Comparison of ENCODE assay signal across 17 cellular contexts in the genomic region with DNA sequence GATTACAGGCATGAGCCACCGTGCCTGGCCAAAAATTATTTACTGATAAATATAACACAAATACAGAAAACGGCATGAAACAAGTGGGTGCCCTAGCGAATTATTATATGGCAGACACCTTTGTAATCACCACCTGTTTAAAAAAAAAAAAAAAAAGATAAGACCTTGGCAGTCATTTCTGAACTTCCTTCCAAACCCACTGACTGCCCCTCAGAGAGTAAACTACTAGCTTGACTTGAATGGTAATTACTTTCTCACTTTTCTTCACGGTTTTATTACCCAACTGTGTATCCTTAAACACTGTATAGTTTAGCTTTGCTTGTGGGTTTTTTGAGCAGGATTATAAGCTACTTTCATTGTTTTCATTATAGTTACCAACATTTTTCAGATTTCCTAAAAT. TPM values are rescaled to one million over a fixed set of nuclear protein-coding genes. Genes with fewer than 3 reads are reported as not detected.
A peak's percentile ranks its signal among the peaks of the same experiment; 100 is the strongest.
DNase-seq lines count a peak whose midpoint lies in the region; ATAC-seq and TF ChIP-seq lines count a peak whose summit lies in the region.
"Had no signal": no experiment of that assay in that cellular context is flagged by ENCODE, and none has a peak within 500 bp of the region (broad histone marks: within the 10 kb centered on the region; RNA-seq: fewer than 3 reads in every experiment).

No MANE protein-coding gene starts in this region.

- POLR2A ChIA-PET in CD4-positive, alpha-beta T cell (lab: Charles Lee): no interaction called here
- POLR2A ChIA-PET in naive thymus-derived CD4-positive, alpha-beta T cell (lab: Charles Lee): no interaction called here

- intact Hi-C loops in CD4-positive, alpha-beta T cell (cut with DNase I, micrococcal nuclease): no loop called here
- intact Hi-C loops in activated T-helper 1 cell treated with anti-CD3 and anti-CD28 coated beads, Interleukin-12 subunit alpha, Interleukin-12 subunit beta, Interleukin-2, Interleukin-4 antibody, amounts not matched to agents 30 ng/mL and 10 ng/mL and 1 ng/mL, durations not matched to agents 14 hours and 24 hours and 36 hours (cut with micrococcal nuclease): no loop called here
- intact Hi-C loops in naive thymus-derived CD4-positive, alpha-beta T cell (cut with micrococcal nuclease): no loop called here
- intact Hi-C loops in gastrocnemius medialis (cut with DNase I; ENCODE audit: low total_unique reads): no loop called here
- intact Hi-C loops in prostate gland (cut with DNase I): no loop called here

- H3K9me3 ChIP-seq in CD4-positive, alpha-beta T cell (ENCODE audit: control insufficient read depth, low read length): no peaks in the 10 kb centered on the region
- H3K9me3 ChIP-seq in naive thymus-derived CD4-positive, alpha-beta T cell (ENCODE audit: control insufficient read depth in 2 of 3, low read length in 3 of 3): no peaks in the 10 kb centered on the region
- H3K9me3 ChIP-seq in gastrocnemius medialis: no peaks in the 10 kb centered on the region
- no peaks in the 10 kb centered on the region for H3K9me3 ChIP-seq in prostate gland
- H3K9me3 ChIP-seq: HAP-1 had no signal

- no peak overlapping the region for H3K4me3 ChIP-seq in naive thymus-derived CD4-positive, alpha-beta T cell (ENCODE audit: low read length)
- H3K4me3 ChIP-seq in gastrocnemius medialis: no peak overlapping the region
- no peak overlapping the region for H3K4me3 ChIP-seq in prostate gland
- H3K4me3 ChIP-seq: HAP-1 had no signal

- H3K4me1 Mint-ChIP-seq in CD4-positive, alpha-beta T cell (ENCODE audit: low read depth): peaks cover 48% of the 10 kb centered on the region
- H3K4me1 Mint-ChIP-seq in activated T-helper 1 cell treated with anti-CD3 and anti-CD28 coated beads, Interleukin-12 subunit alpha, Interleukin-12 subunit beta, Interleukin-2, Interleukin-4 antibody, amounts not matched to agents 30 ng/mL and 10 ng/mL and 1 ng/mL, durations not matched to agents 14 hours and 24 hours and 36 hours (ENCODE audit: low read depth): peaks cover 57% of the 10 kb centered on the region
- peaks cover 20 to 63% (median 45%) of the 10 kb centered on the region in 7 donors for H3K4me1 Mint-ChIP-seq in naive thymus-derived CD4-positive, alpha-beta T cell

- no peak overlapping the region for H3K4me3 Mint-ChIP-seq in CD4-positive, alpha-beta T cell
- H3K4me3 Mint-ChIP-seq in activated T-helper 1 cell treated with anti-CD3 and anti-CD28 coated beads, Interleukin-12 subunit alpha, Interleukin-12 subunit beta, Interleukin-2, Interleukin-4 antibody, amounts not matched to agents 30 ng/mL and 10 ng/mL and 1 ng/mL, durations not matched to agents 14 hours and 24 hours and 36 hours: no peak overlapping the region
- H3K4me3 Mint-ChIP-seq in naive thymus-derived CD4-positive, alpha-beta T cell: no peak overlapping the region

- TF ChIP-seq POLR2A in gastrocnemius medialis (IDR thresholded peaks at IDR 0.05) (no peak), prostate gland (IDR thresholded peaks at IDR 0.05) (no peak)

- in situ Hi-C loops in gastrocnemius medialis (cut with MboI; ENCODE audit: low sequenced_read_pairs in 4 of 4): no loop called here

- H3K36me3 Mint-ChIP-seq in CD4-positive, alpha-beta T cell (ENCODE audit: low read depth): peaks cover 71% of the 10 kb centered on the region
- H3K36me3 Mint-ChIP-seq in activated T-helper 1 cell treated with anti-CD3 and anti-CD28 coated beads, Interleukin-12 subunit alpha, Interleukin-12 subunit beta, Interleukin-2, Interleukin-4 antibody, amounts not matched to agents 30 ng/mL and 10 ng/mL and 1 ng/mL, durations not matched to agents 14 hours and 24 hours and 36 hours (ENCODE audit: low read depth): peaks cover 51% of the 10 kb centered on the region
- H3K36me3 Mint-ChIP-seq in naive thymus-derived CD4-positive, alpha-beta T cell: peaks cover 0 to 35% (median 26%) of the 10 kb centered on the region in 5 donors

- H3K9me3 Mint-ChIP-seq in CD4-positive, alpha-beta T cell: no peaks in the 10 kb centered on the region
- peaks cover 2% of the 10 kb centered on the region for H3K9me3 Mint-ChIP-seq in activated T-helper 1 cell treated with anti-CD3 and anti-CD28 coated beads, Interleukin-12 subunit alpha, Interleukin-12 subunit beta, Interleukin-2, Interleukin-4 antibody, amounts not matched to agents 30 ng/mL and 10 ng/mL and 1 ng/mL, durations not matched to agents 14 hours and 24 hours and 36 hours
- no peaks in the 10 kb centered on the region for H3K9me3 Mint-ChIP-seq in naive thymus-derived CD4-positive, alpha-beta T cell

- peak; percentile 25 to 40 for ATAC-seq in activated CD4-positive, CD25-positive, alpha-beta regulatory T cell treated with anti-CD3 and anti-CD28 coated beads, Interleukin-2, amount 50 U/mL, for 24 hours
- no peak for ATAC-seq in CD4-positive, alpha-beta T cell (ENCODE audit: poor library complexity)
- ATAC-seq in naive thymus-derived CD4-positive, alpha-beta T cell: no peak
- ATAC-seq in gastrocnemius medialis: no peak

- peaks cover 0 to 36% (median 5%) of the 10 kb centered on the region in 3 experiments for H3K36me3 ChIP-seq in naive thymus-derived CD4-positive, alpha-beta T cell (ENCODE audit: control insufficient read depth in 2 of 3, insufficient read depth in 3 of 3, low read length in 3 of 3)
- H3K36me3 ChIP-seq in gastrocnemius medialis: no peaks in the 10 kb centered on the region
- H3K36me3 ChIP-seq in prostate gland: no peaks in the 10 kb centered on the region
- H3K36me3 ChIP-seq: HAP-1 had no signal

- no peak for TF ChIP-seq CTCF in CD4-positive, alpha-beta T cell (IDR thresholded peaks at IDR 0.05)
- TF ChIP-seq CTCF in gastrocnemius medialis (IDR thresholded peaks at IDR 0.05 in 4 of 5, conservative IDR thresholded peaks at IDR 0.05 in 1 of 5) (no peak), prostate gland (IDR thresholded peaks at IDR 0.05) (no peak)

- no peaks in the 10 kb centered on the region for H3K27me3 Mint-ChIP-seq in CD4-positive, alpha-beta T cell
- no peaks in the 10 kb centered on the region for H3K27me3 Mint-ChIP-seq in activated T-helper 1 cell treated with anti-CD3 and anti-CD28 coated beads, Interleukin-12 subunit alpha, Interleukin-12 subunit beta, Interleukin-2, Interleukin-4 antibody, amounts not matched to agents 30 ng/mL and 10 ng/mL and 1 ng/mL, durations not matched to agents 14 hours and 24 hours and 36 hours (ENCODE audit: insufficient read depth)
- no peaks in the 10 kb centered on the region for H3K27me3 Mint-ChIP-seq in naive thymus-derived CD4-positive, alpha-beta T cell

- H3K27ac ChIP-seq in CD4-positive, alpha-beta T cell (ENCODE audit: low read depth, low read length): no peak overlapping the region
- no peak overlapping the region for H3K27ac ChIP-seq in naive thymus-derived CD4-positive, alpha-beta T cell (ENCODE audit: low read depth, low read length)
- H3K27ac ChIP-seq in gastrocnemius medialis (no peak overlapping the region), prostate gland (no peak overlapping the region)
- H3K27ac ChIP-seq: 22Rv1 had no signal

- H3K4me1 ChIP-seq in naive thymus-derived CD4-positive, alpha-beta T cell (ENCODE audit: control insufficient read depth in 2 of 2, insufficient read depth in 2 of 2, low read length in 2 of 2): peaks cover 0 to 8% of the 10 kb centered on the region in 2 donors
- H3K4me1 ChIP-seq in gastrocnemius medialis (no peaks in the 10 kb centered on the region), prostate gland (replicated peaks) (no peaks in the 10 kb centered on the region)
- H3K4me1 ChIP-seq: HAP-1 had no signal

- WGBS in prostate gland: 78% methylated on average over 4 of the region's 4 CpGs

- no peaks in the 10 kb centered on the region for H3K27me3 ChIP-seq in CD4-positive, alpha-beta T cell (ENCODE audit: control insufficient read depth, insufficient read depth, low read length)
- H3K27me3 ChIP-seq in naive thymus-derived CD4-positive, alpha-beta T cell (ENCODE audit: control insufficient read depth in 2 of 2, insufficient read depth in 2 of 2, low read length in 2 of 2): no peaks in the 10 kb centered on the region
- no peaks in the 10 kb centered on the region for H3K27me3 ChIP-seq in gastrocnemius medialis
- no peaks in the 10 kb centered on the region for H3K27me3 ChIP-seq in prostate gland (replicated peaks; ENCODE audit: insufficient read depth)

- peak overlapping the region; percentile 67 for H3K27ac Mint-ChIP-seq in CD4-positive, alpha-beta T cell
- peak overlapping the region; percentile 74 for H3K27ac Mint-ChIP-seq in activated T-helper 1 cell treated with anti-CD3 and anti-CD28 coated beads, Interleukin-12 subunit alpha, Interleukin-12 subunit beta, Interleukin-2, Interleukin-4 antibody, amounts not matched to agents 30 ng/mL and 10 ng/mL and 1 ng/mL, durations not matched to agents 14 hours and 24 hours and 36 hours
- H3K27ac Mint-ChIP-seq in naive thymus-derived CD4-positive, alpha-beta T cell: peak overlapping the region in 7 of 9 donors; percentile 2 to 51 (median 38)

- DNase-seq in activated CD4-positive, CD25-positive, alpha-beta regulatory T cell treated with anti-CD3 and anti-CD28 coated beads, Interleukin-2, amount 50 U/mL, for 72 hours: no peak
- no peak for DNase-seq in CD4-positive, alpha-beta T cell
- DNase-seq in activated T-helper 1 cell treated with anti-CD3 and anti-CD28 coated beads, Interleukin-12 subunit alpha, Interleukin-12 subunit beta, Interleukin-2, Interleukin-4 antibody, amounts not matched to agents 30 ng/mL and 10 ng/mL and 1 ng/mL, durations not matched to agents 14 hours and 24 hours and 36 hours (ENCODE audit: low spot score): no peak
- no peak for DNase-seq in naive thymus-derived CD4-positive, alpha-beta T cell
- DNase-seq in NCI-H2081 treated with DMSO at 0.1 percent for 48 hours (lab: John Stamatoyannopoulos, UW) (no peak), gastrocnemius medialis (no peak), prostate gland (ENCODE audit: low spot score) (no peak)
- DNase-seq: DMS 273 treated with DMSO at 0.1 percent for 48 hours, KG1, NCI-H1048, NCI-H146, NCI-H226, NCI-H69, Right ventricle myocardium superior had no signal

- CTCF ChIA-PET in CD4-positive, alpha-beta T cell (lab: Charles Lee): no interaction called here
- CTCF ChIA-PET in naive thymus-derived CD4-positive, alpha-beta T cell (lab: Charles Lee): interaction anchor here (0.7 kb wide), 1 partner anchor 12 kb away, joined by 4 read pairs; no protein-coding TSS in a partner anchor

RNA-seq across cellular contexts. Expression of a gene that starts 23.7 kb away (rescaled TPM):
- 100 to 1,000 TPM; 281 to 291 TPM for total RNA-seq in CD4-positive, alpha-beta T cell
- total RNA-seq in activated T-helper 1 cell treated with anti-CD3 and anti-CD28 coated beads, Interleukin-12 subunit alpha, Interleukin-12 subunit beta, Interleukin-2, Interleukin-4 antibody, amounts not matched to agents 30 ng/mL and 10 ng/mL and 1 ng/mL, durations not matched to agents 14 hours and 24 hours and 36 hours: 406 and 416 TPM in 2 replicates
- 100 to 1,000 TPM; 196 to 359 (median 343) TPM for total RNA-seq in naive thymus-derived CD4-positive, alpha-beta T cell
- 10 to 100 TPM; 25.9 to 69.5 TPM for polyA plus RNA-seq in naive thymus-derived CD4-positive, alpha-beta T cell
- total RNA-seq in gastrocnemius medialis (10 to 100 TPM in 1 of 4 donors, 1 to 10 TPM in 3; 1.1 to 12.6 (median 2.7) TPM), prostate gland (10 to 100 TPM; 21.5 to 68.8 TPM)

RNA-seq across cellular contexts. Expression of a gene that starts 30.4 kb away (rescaled TPM):
- 10 to 100 TPM in 1 of 2 experiments, 1 to 10 TPM in 1; 9.4 to 10.6 TPM for total RNA-seq in CD4-positive, alpha-beta T cell
- 101 and 105 TPM in 2 replicates for total RNA-seq in activated T-helper 1 cell treated with anti-CD3 and anti-CD28 coated beads, Interleukin-12 subunit alpha, Interleukin-12 subunit beta, Interleukin-2, Interleukin-4 antibody, amounts not matched to agents 30 ng/mL and 10 ng/mL and 1 ng/mL, durations not matched to agents 14 hours and 24 hours and 36 hours
- total RNA-seq in naive thymus-derived CD4-positive, alpha-beta T cell: 10 to 100 TPM; 26.3 to 46.5 (median 36.8) TPM
- polyA plus RNA-seq in naive thymus-derived CD4-positive, alpha-beta T cell: 10 to 100 TPM; 12.8 to 19.5 TPM
- total RNA-seq in gastrocnemius medialis (10 to 100 TPM; 10.1 to 19.6 (median 15.1) TPM), prostate gland (10 to 100 TPM; 11.9 to 38.1 TPM)

Comparison
In these comparisons a context has a peak if more than half of its experiments do, and no peak if none do; other contexts are left out.
1. ATAC-seq: peak in activated CD4-positive, CD25-positive, alpha-beta regulatory T cell treated with anti-CD3 and anti-CD28 coated beads, Interleukin-2, amount 50 U/mL, for 24 hours (2 of 2); none in CD4-positive, alpha-beta T cell (single experiment), naive thymus-derived CD4-positive, alpha-beta T cell (single experiment) and gastrocnemius medialis (0 of 2).
2. Peak in every context shown above with its lines, with median percentiles within 50 percentile points of each other: H3K27ac Mint-ChIP-seq.